In the genomic region with DNA sequence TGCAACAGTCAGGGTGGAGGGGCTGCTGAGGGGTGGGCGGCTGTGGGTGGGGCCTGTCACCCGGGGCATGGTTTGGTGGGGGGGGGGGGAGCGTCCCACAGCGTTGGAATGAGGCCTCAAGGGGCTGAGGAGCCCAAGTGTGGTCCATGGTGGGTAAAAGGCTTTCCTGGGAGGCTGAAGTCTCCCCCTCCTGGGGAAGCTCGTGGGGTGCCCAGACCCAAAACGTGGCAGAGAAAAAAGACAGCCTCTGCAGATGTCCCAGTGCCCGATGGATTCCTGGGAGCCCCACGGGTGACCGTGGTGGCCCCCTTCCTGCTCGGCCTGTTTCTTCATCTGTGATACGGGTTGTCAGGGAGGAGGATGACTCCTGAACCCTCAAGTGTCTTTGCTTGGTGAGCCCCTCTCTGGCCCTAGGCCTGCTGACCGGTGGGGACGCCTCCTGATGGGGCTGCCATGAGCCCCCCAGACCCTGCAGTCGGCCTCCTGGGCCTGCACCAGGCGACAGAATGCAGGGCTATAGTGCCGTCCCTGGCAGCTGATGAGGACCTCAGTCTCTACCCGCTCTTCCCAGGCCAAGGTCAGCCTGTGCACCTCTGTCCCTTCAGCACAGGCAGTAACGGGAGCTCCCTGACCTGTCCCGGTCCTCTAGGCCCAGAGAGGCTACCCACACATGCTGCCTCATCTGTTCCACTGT, we compare ENCODE assay signal across 19 cellular contexts.
"Had no signal": no experiment of that assay in that cellular context is flagged by ENCODE, and none has a peak within 500 bp of the region (broad histone marks: within the 10 kb centered on the region; RNA-seq: fewer than 3 reads in every experiment).

No MANE protein-coding gene starts in this region.

- H3K4me3 ChIP-seq: body of pancreas, colonic mucosa, SK-N-MC, spleen had no signal

- H3K36me3 Mint-ChIP-seq: activated naive CD8-positive, alpha-beta T cell treated with anti-CD3 and anti-CD28 coated beads, Interleukin-2, amount 10 ng/mL, durations not matched to agents 7 days and 5 days; WTC11 had no signal

- H3K27me3 ChIP-seq: colonic mucosa had no signal

- H3K4me1 ChIP-seq: colonic mucosa had no signal

- H3K27ac Mint-ChIP-seq: activated CD4-positive, alpha-beta T cell treated with anti-CD3 and anti-CD28 coated beads for 36 hours; activated naive CD8-positive, alpha-beta T cell treated with anti-CD3 and anti-CD28 coated beads, Interleukin-2, amount 10 ng/mL, durations not matched to agents 7 days and 5 days; activated T-helper 2 cell treated with anti-CD3 and anti-CD28 coated beads, Interferon-gamma antibody, Interleukin-2, Interleukin-4, amounts not matched to agents 10 μg/mL and 5 μg/mL and 100 μg/mL, durations not matched to agents 14 hours and 24 hours and 36 hours; WTC11 had no signal

- DNase-seq: activated CD4-positive, alpha-beta T cell treated with anti-CD3 and anti-CD28 coated beads for 36 hours; activated CD4-positive, alpha-beta T cell treated with anti-CD3 and anti-CD28 coated beads, Interleukin-2, amount 50 U/mL, for 48 hours; activated naive CD4-positive, alpha-beta T cell treated with Interleukin-2 at 50 U/mL for 16 hours; activated naive CD8-positive, alpha-beta T cell treated with anti-CD3 and anti-CD28 coated beads, Interleukin-2, amount 10 ng/mL, durations not matched to agents 7 days and 5 days; amygdala; body of pancreas; central memory CD4-positive, alpha-beta T cell; colonic mucosa; foreskin melanocyte; kidney glomerular epithelial cell; sigmoid colon; spleen; stimulated activated CD8-positive, alpha-beta memory T cell treated with anti-CD3 and anti-CD28 coated beads, Interleukin-4, amount 100 ng/mL, for 48 hours; stimulated activated naive CD4-positive, alpha-beta T cell treated with Interleukin-2 at 50 U/mL for 16 hours; substantia nigra; transverse colon had no signal

- H3K9me3 ChIP-seq: body of pancreas, colonic mucosa, sigmoid colon, spleen, transverse colon had no signal

- H3K36me3 ChIP-seq: colonic mucosa, sigmoid colon, spleen, transverse colon had no signal

- H3K9me3 Mint-ChIP-seq: activated naive CD8-positive, alpha-beta T cell treated with anti-CD3 and anti-CD28 coated beads, Interleukin-2, amount 10 ng/mL, durations not matched to agents 7 days and 5 days; activated T-helper 2 cell treated with anti-CD3 and anti-CD28 coated beads, Interferon-gamma antibody, Interleukin-2, Interleukin-4, amounts not matched to agents 10 μg/mL and 5 μg/mL and 100 μg/mL, durations not matched to agents 14 hours and 24 hours and 36 hours; WTC11 had no signal

- H3K27ac ChIP-seq: body of pancreas, colonic mucosa, sigmoid colon, SK-N-MC, spleen had no signal

- H3K4me3 Mint-ChIP-seq: activated CD4-positive, alpha-beta T cell treated with anti-CD3 and anti-CD28 coated beads for 36 hours; activated naive CD8-positive, alpha-beta T cell treated with anti-CD3 and anti-CD28 coated beads, Interleukin-2, amount 10 ng/mL, durations not matched to agents 7 days and 5 days; WTC11 had no signal

- H3K4me1 Mint-ChIP-seq: activated CD4-positive, alpha-beta T cell treated with anti-CD3 and anti-CD28 coated beads for 36 hours; WTC11 had no signal

- ATAC-seq: activated CD4-positive, alpha-beta T cell treated with anti-CD3 and anti-CD28 coated beads for 36 hours; body of pancreas; WTC11 had no signal
